Comparison of ENCODE assay signal across 1 cellular context in genomic region chr7:127365164-127365956, GRCh38.
TF ChIP-seq lines count a peak whose summit lies in the region.

No MANE protein-coding gene starts in this region.

TF ChIP-seq in K562, 482 proteins besides CTCF, POLR2A, EP300 and RAD21 (continued from another document and continues in another):
- TF ChIP-seq ZBTB33 (CRISPR knock-in tag; IDR thresholded peaks at IDR 0.05), result no peak
- no peak for TF ChIP-seq BHLHE40 (IDR thresholded peaks at IDR 0.05; ENCODE audit: low read length)
- TF ChIP-seq ZNF551 (CRISPR knock-in tag; IDR thresholded peaks at IDR 0.05), result no peak
- peak; percentile 32; the same call in 1 of the 2 replicates for TF ChIP-seq HMBOX1 (IDR thresholded peaks at IDR 0.05)
- peak; percentile 71 for TF ChIP-seq C11orf30 (IDR thresholded peaks at IDR 0.05; ENCODE audit: low read depth)
- peak; percentile 24 for TF ChIP-seq HMGN3 (IDR thresholded peaks at IDR 0.05; ENCODE audit: borderline replicate concordance, extremely low read depth, insufficient read length, low read depth, low read length)
- TF ChIP-seq ADNP (tag; IDR thresholded peaks at IDR 0.05), result peak; percentile 96
- TF ChIP-seq ILF3 (IDR thresholded peaks at IDR 0.05; ENCODE audit: borderline replicate concordance), result peak; percentile 57; the same call in 1 of the 2 replicates
- TF ChIP-seq TOE1 (IDR thresholded peaks at IDR 0.05; ENCODE audit: borderline replicate concordance), result no peak
- no peak for TF ChIP-seq TOE1 (CRISPR knock-in tag; IDR thresholded peaks at IDR 0.05; ENCODE audit: borderline replicate concordance, low read depth)
- no peak for TF ChIP-seq ARID4B (CRISPR knock-in tag; IDR thresholded peaks at IDR 0.05)
- no peak for TF ChIP-seq ZNF696 (CRISPR knock-in tag; conservative IDR thresholded peaks at IDR 0.05)
- TF ChIP-seq CHAMP1 (IDR thresholded peaks at IDR 0.05), result peak; percentile 80
- no peak for TF ChIP-seq ZNF830 (CRISPR knock-in tag; IDR thresholded peaks at IDR 0.05)
- TF ChIP-seq ATF4 (CRISPR knock-in tag; IDR thresholded peaks at IDR 0.05), result no peak
- no peak for TF ChIP-seq NR3C1 (CRISPR knock-in tag; IDR thresholded peaks at IDR 0.05)
- TF ChIP-seq BDP1 (IDR thresholded peaks at IDR 0.05; ENCODE audit: insufficient read depth, insufficient read length), result no peak
- TF ChIP-seq ZBTB43 (CRISPR knock-in tag; IDR thresholded peaks at IDR 0.05), result no peak
- TF ChIP-seq ETV6 (IDR thresholded peaks at IDR 0.05; ENCODE audit: borderline replicate concordance in 1 of 2, low read depth in 2 of 2, low read length in 1 of 2), result no peak; a peak in 1 of 4 replicates
- TF ChIP-seq ETV6 (CRISPR knock-in tag; IDR thresholded peaks at IDR 0.05; ENCODE audit: borderline replicate concordance), result no peak
- TF ChIP-seq SAP30 (IDR thresholded peaks at IDR 0.05; ENCODE audit: borderline replicate concordance, insufficient read depth, low read depth, low read length, poor library complexity, severe bottlenecking), result no peak
- TF ChIP-seq NCOR1 (IDR thresholded peaks at IDR 0.05), result peak; percentile 44
- TF ChIP-seq MITF (IDR thresholded peaks at IDR 0.05), result peak; percentile 46; the same call in 1 of the 2 replicates
- no peak for TF ChIP-seq CEBPG (CRISPR knock-in tag; IDR thresholded peaks at IDR 0.05)
- TF ChIP-seq CEBPG (tag; conservative IDR thresholded peaks at IDR 0.05 in 1 of 2, IDR thresholded peaks at IDR 0.05 in 1 of 2), result 0 out of 4 replicates have a peak, but pooled peaks of 1 of the 2 experiments have one; percentile 15
- TF ChIP-seq AFF1 (IDR thresholded peaks at IDR 0.05; ENCODE audit: low read depth in 1 of 2, partially characterized antibody in 2 of 2), result peak in 1 of 2 experiments; percentile 17
- TF ChIP-seq ZNF584 (CRISPR knock-in tag; IDR thresholded peaks at IDR 0.05; ENCODE audit: low read depth), result no peak
- no peak for TF ChIP-seq MTF1 (CRISPR knock-in tag; IDR thresholded peaks at IDR 0.05; ENCODE audit: borderline replicate concordance)
- TF ChIP-seq ZNF561 (CRISPR knock-in tag; conservative IDR thresholded peaks at IDR 0.05), result no peak
- TF ChIP-seq RNF2 (IDR thresholded peaks at IDR 0.05), result 0 out of 2 replicates have a peak, but pooled peaks have one; percentile 32
- TF ChIP-seq HMGXB4 (CRISPR knock-in tag; IDR thresholded peaks at IDR 0.05), result no peak
- 0 out of 2 replicates have a peak, but pooled peaks have one; percentile 31 for TF ChIP-seq ZNF766 (CRISPR knock-in tag; conservative IDR thresholded peaks at IDR 0.05)
- TF ChIP-seq NR4A1 (CRISPR knock-in tag; IDR thresholded peaks at IDR 0.05), result no peak
- no peak for TF ChIP-seq NR4A1 (tag; IDR thresholded peaks at IDR 0.05)
- TF ChIP-seq GABPA (tag; conservative IDR thresholded peaks at IDR 0.05; ENCODE audit: low read depth), result peak; percentile 13; the same call in 1 of the 2 replicates
- TF ChIP-seq KLF16 (IDR thresholded peaks at IDR 0.05), result 0 out of 2 replicates have a peak, but pooled peaks have one; percentile 28
- TF ChIP-seq MIER1 (IDR thresholded peaks at IDR 0.05; ENCODE audit: low read depth), result no peak
- TF ChIP-seq ATF1 (CRISPR knock-in tag; IDR thresholded peaks at IDR 0.05), result no peak
- 0 out of 2 replicates have a peak, but pooled peaks have one; percentile 19 for TF ChIP-seq ATF1 (tag; IDR thresholded peaks at IDR 0.05)
- no peak for TF ChIP-seq JUN (IDR thresholded peaks at IDR 0.05; ENCODE audit: borderline replicate concordance, low read depth, low read length)
- TF ChIP-seq JUN (CRISPR knock-in tag; IDR thresholded peaks at IDR 0.05; ENCODE audit: borderline replicate concordance), result 0 out of 2 replicates have a peak, but pooled peaks have one; percentile 28
- TF ChIP-seq U2AF1 (optimal IDR thresholded peaks at IDR 0.05; ENCODE audit: low read depth, low read length), result no peak
- TF ChIP-seq CCNT2 (IDR thresholded peaks at IDR 0.05; ENCODE audit: borderline replicate concordance, extremely low read depth, insufficient read length, low read depth, low read length), result peak; percentile 81
- 0 out of 2 replicates have a peak, but pooled peaks have one; percentile 6 for TF ChIP-seq MECOM (CRISPR knock-in tag; IDR thresholded peaks at IDR 0.05)
- TF ChIP-seq BRD4 (IDR thresholded peaks at IDR 0.05), result no peak
